23 cellular contexts compared by ENCODE assay signal in genomic region chr7:126605056-126605455, GRCh38.
DNase-seq lines count a peak whose midpoint lies in the region; ATAC-seq and TF ChIP-seq lines count a peak whose summit lies in the region.
"Had no signal": no experiment of that assay in that cellular context is flagged by ENCODE, and none has a peak within 500 bp of the region (broad histone marks: within the 10 kb centered on the region; RNA-seq: fewer than 3 reads in every experiment).

No MANE protein-coding gene starts in this region.

- no peaks in the 10 kb centered on the region for H3K79me2 ChIP-seq in SK-N-SH (ENCODE audit: insufficient read depth)

- no peak overlapping the region for H3K4me2 ChIP-seq in SK-N-SH
- H3K4me2 ChIP-seq: GM23338 had no signal

- no peak overlapping the region for H3K27ac Mint-ChIP-seq in activated CD4-positive, alpha-beta T cell treated with anti-CD3 and anti-CD28 coated beads for 36 hours
- H3K27ac Mint-ChIP-seq: activated CD8-positive, alpha-beta T cell treated with anti-CD3 and anti-CD28 coated beads for 36 hours; CD4-positive, alpha-beta T cell; GM23338; naive thymus-derived CD8-positive, alpha-beta T cell had no signal

- peak in 1 of 2 experiments; percentile 60; a peak in 2 of 4 replicates for TF ChIP-seq EP300 in SK-N-SH (IDR thresholded peaks at IDR 0.05; ENCODE audit: borderline replicate concordance in 1 of 2, low read depth in 1 of 2, low read length in 1 of 2)

- no peak overlapping the region for H2AFZ ChIP-seq in SK-N-SH (ENCODE audit: low read depth)
- H2AFZ ChIP-seq: GM23338 had no signal

- POLR2A ChIA-PET in SK-N-SH (lab: Yijun Ruan, JAX), result no interaction called here
- POLR2A ChIA-PET in activated CD4-positive, alpha-beta T cell treated with anti-CD3 and anti-CD28 coated beads for 36 hours (lab: Charles Lee), result no interaction called here

- H3K4me1 ChIP-seq in SK-N-SH (ENCODE audit: control insufficient read depth in 1 of 2, insufficient read depth in 2 of 2, low read depth in 1 of 2, low read length in 1 of 2) (peaks cover 0 to 15% of the 10 kb centered on the region in 2 experiments; a peak in 2 of 4 replicates), prostate gland (replicated peaks) (no peaks in the 10 kb centered on the region)
- H3K4me1 ChIP-seq: foreskin keratinocyte, left lung, spleen, thyroid gland had no signal

- H3K9me2 ChIP-seq in SK-N-SH, result no peaks in the 10 kb centered on the region

- no peaks in the 10 kb centered on the region for H3K36me3 Mint-ChIP-seq in activated CD4-positive, alpha-beta T cell treated with anti-CD3 and anti-CD28 coated beads for 36 hours (ENCODE audit: low read depth)
- H3K36me3 Mint-ChIP-seq: naive thymus-derived CD8-positive, alpha-beta T cell had no signal

- DNase-seq in DMS79 treated with DMSO at 0.1 percent for 48 hours (lab: John Stamatoyannopoulos, UW) (peak; percentile 43), NCI-H1417 treated with DMSO at 0.1 percent for 48 hours (lab: John Stamatoyannopoulos, UW) (peak; percentile 70), NCI-H345 treated with DMSO at 0.1 percent for 48 hours (lab: John Stamatoyannopoulos, UW; ENCODE audit: unreplicated experiment) (peak; percentile 62), SK-N-SH (peak; percentile 55), prostate gland (ENCODE audit: low spot score) (no peak)
- no peak for DNase-seq in activated CD4-positive, alpha-beta T cell treated with anti-CD3 and anti-CD28 coated beads for 36 hours
- no peak for DNase-seq in NK-92 treated with Interleukin-12 subunit alpha and Interleukin-12 subunit beta, amount 100 ng/mL, for 24 hours (lab: John Stamatoyannopoulos, UW)
- DNase-seq: activated CD8-positive, alpha-beta T cell treated with anti-CD3 and anti-CD28 coated beads for 36 hours; activated gamma-delta T cell; brain microvascular endothelial cell; CD4-positive, alpha-beta T cell; effector CD8-positive, alpha-beta T cell; foreskin keratinocyte; Kasumi-1; left lung; naive thymus-derived CD8-positive, alpha-beta T cell; NCI-H187 treated with DMSO at 0.1 percent for 48 hours; retina; spleen; stimulated activated CD4-positive, alpha-beta T cell treated with anti-CD3 and anti-CD28 coated beads, Interleukin-4, amount 100 ng/mL, for 1 hour; stimulated activated naive CD4-positive, alpha-beta T cell treated with Interleukin-2 at 50 U/mL for 16 hours; thyroid gland had no signal

- H3K27me3 ChIP-seq in SK-N-SH (ENCODE audit: insufficient read depth) (no peaks in the 10 kb centered on the region), prostate gland (replicated peaks; ENCODE audit: insufficient read depth) (no peaks in the 10 kb centered on the region)
- H3K27me3 ChIP-seq: brain microvascular endothelial cell, foreskin keratinocyte, left lung, spleen, thyroid gland had no signal

- TF ChIP-seq RAD21 in SK-N-SH (IDR thresholded peaks at IDR 0.05; ENCODE audit: low read length), result peak; percentile 30

- no peak overlapping the region for H3K4me3 Mint-ChIP-seq in activated CD4-positive, alpha-beta T cell treated with anti-CD3 and anti-CD28 coated beads for 36 hours
- H3K4me3 Mint-ChIP-seq: activated CD8-positive, alpha-beta T cell treated with anti-CD3 and anti-CD28 coated beads for 36 hours; CD4-positive, alpha-beta T cell; GM23338; naive thymus-derived CD8-positive, alpha-beta T cell had no signal

- H3K27ac ChIP-seq in SK-N-SH (ENCODE audit: low read depth in 2 of 2, low read length in 1 of 2) (peak overlapping the region in 1 of 2 experiments; percentile 86; a peak in 2 of 4 replicates), prostate gland (no peak overlapping the region)
- H3K27ac ChIP-seq: brain microvascular endothelial cell, foreskin keratinocyte, left lung, spleen, thyroid gland had no signal

- H3K36me3 ChIP-seq in SK-N-SH (replicated peaks in 1 of 2; ENCODE audit: control insufficient read depth in 1 of 2, insufficient read depth in 2 of 2, low read length in 1 of 2) (no peaks in the 10 kb centered on the region), prostate gland (no peaks in the 10 kb centered on the region)
- H3K36me3 ChIP-seq: brain microvascular endothelial cell, left lung, spleen, thyroid gland had no signal

- no peak for ATAC-seq in activated CD4-positive, alpha-beta T cell treated with anti-CD3 and anti-CD28 coated beads for 36 hours
- ATAC-seq: activated CD8-positive, alpha-beta T cell treated with anti-CD3 and anti-CD28 coated beads for 36 hours; foreskin keratinocyte; GM23338; left lung; naive thymus-derived CD8-positive, alpha-beta T cell had no signal

- intact Hi-C loops in activated CD4-positive, alpha-beta T cell treated with anti-CD3 and anti-CD28 coated beads for 36 hours (cut with DNase I, micrococcal nuclease), result no loop called here
- intact Hi-C loops in prostate gland (cut with DNase I), result no loop called here

- H3K9me3 ChIP-seq in SK-N-SH, result no peaks in the 10 kb centered on the region
- H3K9me3 ChIP-seq in prostate gland, result no peaks in the 10 kb centered on the region
- H3K9me3 ChIP-seq: left lung, spleen, thyroid gland had no signal

- WGBS in SK-N-SH (ENCODE audit: low lambda C conversion rate), result 6% methylated on average over 3 of the region's 3 CpGs
- 52% methylated on average over 3 of the region's 3 CpGs for WGBS in prostate gland

- no peak for TF ChIP-seq POLR2A in prostate gland (IDR thresholded peaks at IDR 0.05)

- H4K20me1 ChIP-seq in SK-N-SH (ENCODE audit: insufficient read depth), result no peaks in the 10 kb centered on the region

- H3K27me3 Mint-ChIP-seq in activated CD4-positive, alpha-beta T cell treated with anti-CD3 and anti-CD28 coated beads for 36 hours, result no peaks in the 10 kb centered on the region
- H3K27me3 Mint-ChIP-seq: activated CD8-positive, alpha-beta T cell treated with anti-CD3 and anti-CD28 coated beads for 36 hours; CD4-positive, alpha-beta T cell; naive thymus-derived CD8-positive, alpha-beta T cell had no signal

- TF ChIP-seq CTCF in SK-N-SH (IDR thresholded peaks at IDR 0.05) (no peak), prostate gland (IDR thresholded peaks at IDR 0.05) (no peak)

- no peaks in the 10 kb centered on the region for H3F3A ChIP-seq in SK-N-SH (replicated peaks; ENCODE audit: insufficient read depth)

- H3K9ac ChIP-seq in SK-N-SH, result no peak overlapping the region

- CTCF ChIA-PET in SK-N-SH (lab: Yijun Ruan, JAX), result no interaction called here
- CTCF ChIA-PET in activated CD4-positive, alpha-beta T cell treated with anti-CD3 and anti-CD28 coated beads for 36 hours (lab: Charles Lee), result no interaction called here

- H3K4me1 Mint-ChIP-seq in activated CD4-positive, alpha-beta T cell treated with anti-CD3 and anti-CD28 coated beads for 36 hours, result no peaks in the 10 kb centered on the region
- H3K4me1 Mint-ChIP-seq: GM23338; naive thymus-derived CD8-positive, alpha-beta T cell had no signal

- H3K4me3 ChIP-seq in SK-N-SH (ENCODE audit: low read depth in 2 of 2, low read length in 1 of 2) (no peak overlapping the region), prostate gland (no peak overlapping the region)
- H3K4me3 ChIP-seq: GM23338, left lung, spleen, thyroid gland had no signal

- H3K9me3 Mint-ChIP-seq in activated CD4-positive, alpha-beta T cell treated with anti-CD3 and anti-CD28 coated beads for 36 hours (ENCODE audit: low read depth), result no peaks in the 10 kb centered on the region
- H3K9me3 Mint-ChIP-seq: GM23338 had no signal

TF ChIP-seq in SK-N-SH, 30 proteins besides CTCF, POLR2A, EP300 and RAD21:
- TF ChIP-seq NRF1 (IDR thresholded peaks at IDR 0.05; ENCODE audit: low read depth, low read length) (no peak), FOXJ3 (CRISPR knock-in tag; IDR thresholded peaks at IDR 0.05) (peak; percentile 38; the same call in 1 of the 2 replicates), GATA2 (CRISPR knock-in tag; IDR thresholded peaks at IDR 0.05) (peak; percentile 8; the same call in 1 of the 2 replicates)
TF ChIP-seq in SK-N-SH: peak in this region for 2.

Comparison
In these comparisons a context has a peak if more than half of its experiments do, and no peak if none do; other contexts are left out.
1. DNase-seq: peak in DMS79 treated with DMSO at 0.1 percent for 48 hours (single experiment), NCI-H1417 treated with DMSO at 0.1 percent for 48 hours (single experiment), NCI-H345 treated with DMSO at 0.1 percent for 48 hours (single experiment) and SK-N-SH (single experiment); none in activated CD4-positive, alpha-beta T cell treated with anti-CD3 and anti-CD28 coated beads for 36 hours (single experiment), prostate gland (single experiment) and NK-92 treated with Interleukin-12 subunit alpha and Interleukin-12 subunit beta, amount 100 ng/mL, for 24 hours (single experiment).